14 cellular contexts compared by ENCODE assay signal in the genomic region with DNA sequence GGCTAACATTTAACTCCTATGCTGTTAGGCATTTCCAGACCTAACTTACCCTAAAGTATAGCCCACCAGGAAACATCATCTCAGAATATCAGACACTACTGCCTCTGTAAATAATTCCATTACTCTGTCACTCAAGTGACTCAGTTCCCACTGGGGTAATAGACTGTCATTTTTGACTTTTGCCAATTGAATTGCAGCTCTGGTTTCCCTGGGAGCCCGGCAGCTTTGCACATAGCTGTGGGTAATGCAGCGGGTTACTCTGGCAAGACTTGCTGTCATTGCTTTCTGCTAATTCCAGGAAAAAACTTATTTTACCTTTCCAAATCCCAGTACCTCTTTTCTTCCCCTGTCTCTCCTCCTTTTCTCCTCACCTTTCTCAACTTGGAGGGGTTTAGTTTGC.
"Had no signal": no experiment of that assay in that cellular context is flagged by ENCODE, and none has a peak within 500 bp of the region (broad histone marks: within the 10 kb centered on the region; RNA-seq: fewer than 3 reads in every experiment).

No MANE protein-coding gene starts in this region.

- H3K4me3 ChIP-seq: lung, tibial artery, vagina had no signal

- H3K9me3 ChIP-seq: tibial artery, vagina had no signal

- H3K27ac ChIP-seq: tibial artery, vagina, VCaP had no signal

- DNase-seq: activated effector memory CD4-positive, alpha-beta T cell treated with Interleukin-2 at 50 U/mL for 16 hours; activated T-cell treated with anti-CD3 and anti-CD28 coated beads for 4 hours; cerebellar nuclear complex; dermis blood vessel endothelial cell; erythroblast; kidney glomerular epithelial cell; midbrain; retina; stimulated activated CD4-positive, alpha-beta T cell treated with anti-CD3 and anti-CD28 coated beads, Interleukin-15, amount 100 ng/mL, for 24 hours; stimulated activated CD4-positive, alpha-beta T cell treated with anti-CD3 and anti-CD28 coated beads, Interleukin-4, amount 100 ng/mL, for 4 hours; tibial artery had no signal

- H3K36me3 ChIP-seq: tibial artery, vagina had no signal

- H3K27me3 ChIP-seq: vagina had no signal
